ENCODE assay signal across 18 cellular contexts in the genomic region with DNA sequence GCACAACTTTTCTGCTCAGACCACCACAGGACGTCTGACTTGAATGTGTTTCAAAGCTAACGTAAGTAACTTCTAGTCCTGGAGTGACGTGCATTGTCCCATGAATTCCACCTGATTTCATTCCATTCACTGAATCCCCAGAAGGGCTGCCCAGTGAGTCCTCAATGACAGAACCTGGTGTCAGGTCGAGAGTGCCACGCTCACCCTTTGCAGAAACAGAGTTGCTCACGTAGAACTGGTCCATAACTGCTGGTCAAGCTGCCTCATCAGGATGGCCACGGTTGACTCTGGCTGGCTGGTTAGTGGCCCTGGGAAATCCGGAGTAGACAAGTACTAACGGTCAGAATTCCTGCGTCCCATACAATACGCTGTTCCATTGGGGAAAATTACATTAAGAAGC. TPM values are rescaled to one million over a fixed set of nuclear protein-coding genes. Genes with fewer than 3 reads are reported as not detected.
DNase-seq lines count a peak whose midpoint lies in the region; ATAC-seq and TF ChIP-seq lines count a peak whose summit lies in the region.
"Had no signal": no experiment of that assay in that cellular context is flagged by ENCODE, and none has a peak within 500 bp of the region (broad histone marks: within the 10 kb centered on the region; RNA-seq: fewer than 3 reads in every experiment).

No MANE protein-coding gene starts in this region.

- no peaks in the 10 kb centered on the region for H3K36me3 Mint-ChIP-seq in natural killer cell
- H3K36me3 Mint-ChIP-seq: CD4-positive, CD25-positive, alpha-beta regulatory T cell had no signal

- H3K27me3 Mint-ChIP-seq in natural killer cell (ENCODE audit: low read depth in 2 of 2), result peaks cover 7 to 11% of the 10 kb centered on the region in 2 donors

- ATAC-seq in sciatic nerve (no peak), natural killer cell (no peak), GM18909 (IDR thresholded peaks at IDR 0.05; ENCODE audit: poor library complexity, unreplicated experiment) (no peak)

- H3K27ac Mint-ChIP-seq in natural killer cell, result no peak overlapping the region
- H3K27ac Mint-ChIP-seq: B cell; CD4-positive, CD25-positive, alpha-beta regulatory T cell; CD8-positive, alpha-beta memory T cell had no signal

- no peak overlapping the region for H3K4me3 Mint-ChIP-seq in natural killer cell
- H3K4me3 Mint-ChIP-seq: B cell; CD4-positive, CD25-positive, alpha-beta regulatory T cell; CD8-positive, alpha-beta memory T cell had no signal

- intact Hi-C loops in sciatic nerve (cut with DNase I) (no loop called here), natural killer cell (cut with micrococcal nuclease) (no loop called here)

- no peak for TF ChIP-seq CTCF in natural killer cell (IDR thresholded peaks at IDR 0.05)

- DNase-seq in activated CD8-positive, alpha-beta memory T cell treated with anti-CD3 and anti-CD28 coated beads, Interleukin-2, amount 50 U/mL, for 48 hours, result peak; percentile 15
- DNase-seq in activated CD8-positive, alpha-beta memory T cell treated with anti-CD3 and anti-CD28 coated beads for 24 hours, result no peak
- DNase-seq in islet precursor cell (peak; percentile 31), sciatic nerve (ENCODE audit: low spot score) (peak; percentile 38), natural killer cell (no peak), COLO668 (lab: John Stamatoyannopoulos, UW; ENCODE audit: unreplicated experiment) (no peak), superior temporal gyrus (ENCODE audit: extremely low spot score) (no peak)
- DNase-seq: Calu3; CD4-positive, CD25-positive, alpha-beta regulatory T cell; CD8-positive, alpha-beta memory T cell; COR-L47; DMS53; DMS79 treated with DMSO at 0.1 percent for 48 hours; GF-D8; H7; HCEC 1CT had no signal

- no peaks in the 10 kb centered on the region for H3K4me1 Mint-ChIP-seq in natural killer cell
- H3K4me1 Mint-ChIP-seq: B cell; CD4-positive, CD25-positive, alpha-beta regulatory T cell; CD8-positive, alpha-beta memory T cell had no signal

- peaks cover 0 to 5% of the 10 kb centered on the region in 2 donors for H3K9me3 Mint-ChIP-seq in natural killer cell

RNA-seq across cellular contexts. Expression of gene UBE3C, which starts 50.6 kb away (rescaled TPM):
- 55.5 TPM for total RNA-seq in sciatic nerve
- total RNA-seq in natural killer cell, result 10 to 100 TPM; 44.6 to 56.7 (median 55.5) TPM

Comparison
In these comparisons a context has a peak if more than half of its experiments do, and no peak if none do; other contexts are left out.
1. DNase-seq: peak in activated CD8-positive, alpha-beta memory T cell treated with anti-CD3 and anti-CD28 coated beads, Interleukin-2, amount 50 U/mL, for 48 hours (single experiment), islet precursor cell (single experiment) and sciatic nerve (single experiment); none in activated CD8-positive, alpha-beta memory T cell treated with anti-CD3 and anti-CD28 coated beads for 24 hours (single experiment), natural killer cell (single experiment), COLO668 (single experiment) and superior temporal gyrus (single experiment).